ENCODE assay signal across 21 cellular contexts in genomic region chr14:90740946-90741681, GRCh38.
DNase-seq lines count a peak whose midpoint lies in the region; ATAC-seq, FAIRE-seq and TF ChIP-seq lines count a peak whose summit lies in the region.
"Had no signal": no experiment of that assay in that cellular context is flagged by ENCODE, and none has a peak within 500 bp of the region (broad histone marks: within the 10 kb centered on the region; RNA-seq: fewer than 3 reads in every experiment).

No MANE protein-coding gene starts in this region.

- CTCF ChIA-PET in H1 (lab: Charles Lee; ENCODE audit: partially characterized antibody), result interaction anchor here (0.9 kb wide), 1 partner anchor 19 kb away, joined by 3 read pairs; no protein-coding TSS in a partner anchor

- 89% methylated on average over 12 of the region's 12 CpGs; no CpG with 5 or more reads in 1 of the 2 experiments for WGBS in H1 (ENCODE audit: extremely low coverage in 1 of 2, insufficient coverage in 1 of 2, insufficient read length in 1 of 2, insufficient replicate concordance in 2 of 2, low coverage in 1 of 2, low lambda C conversion rate in 2 of 2, missing lambda C conversion rate in 1 of 2), 2 experiments

- no peak overlapping the region for H3K9ac ChIP-seq in H1 (replicated peaks in 1 of 4; ENCODE audit: extremely low read depth in 1 of 4, low read depth in 3 of 4, low read length in 3 of 4)
- H3K9ac ChIP-seq: BLaER1 treated with 17β-estradiol and CSF1 and Interleukin-3, amounts not matched to agents 10 nM and 100 nM had no signal

- no peak overlapping the region for H2BK12ac ChIP-seq in H1 (ENCODE audit: low read depth, low read length)

- no peak overlapping the region for H4K91ac ChIP-seq in H1 (replicated peaks; ENCODE audit: insufficient read length, low read length)

- no peak overlapping the region for H3K4me2 ChIP-seq in H1 (ENCODE audit: insufficient read depth in 1 of 2, low read depth in 2 of 2, low read length in 2 of 2)
- H3K4me2 ChIP-seq: BLaER1 treated with 17β-estradiol and CSF1 and Interleukin-3, amounts not matched to agents 10 nM and 100 nM had no signal

- H4K5ac ChIP-seq in H1 (ENCODE audit: insufficient read length, low read depth, low read length), result no peak overlapping the region

- no peak for TF ChIP-seq RAD21 in H1 (IDR thresholded peaks at IDR 0.05 in 1 of 2, conservative IDR thresholded peaks at IDR 0.05 in 1 of 2; ENCODE audit: low read depth in 2 of 2, low read length in 2 of 2)

- TF ChIP-seq POLR2A in H1 (IDR thresholded peaks at IDR 0.05; ENCODE audit: control extremely low read depth in 1 of 2, low read depth in 2 of 2, low read length in 2 of 2), result no peak
- no peak for TF ChIP-seq POLR2A in gastrocnemius medialis (IDR thresholded peaks at IDR 0.05)

- H3K27ac ChIP-seq in H1 (ENCODE audit: low read depth, low read length) (no peak overlapping the region), gastrocnemius medialis (peak overlapping the region; percentile 84 to 97 (median 91)), substantia nigra (ENCODE audit: low read depth, low read length, poor library complexity, severe bottlenecking) (no peak overlapping the region)
- H3K27ac ChIP-seq: BLaER1 treated with 17β-estradiol and CSF1 and Interleukin-3, amounts not matched to agents 10 nM and 100 nM; HL-60 had no signal

- no peak overlapping the region for H2BK15ac ChIP-seq in H1 (ENCODE audit: low read length)

- H3K9me3 ChIP-seq in H1 (ENCODE audit: insufficient read depth in 2 of 2, low read depth in 1 of 2, low read length in 1 of 2) (no peaks in the 10 kb centered on the region), gastrocnemius medialis (no peaks in the 10 kb centered on the region)
- H3K9me3 ChIP-seq: BLaER1 treated with 17β-estradiol and CSF1 and Interleukin-3, amounts not matched to agents 10 nM and 100 nM had no signal

- H3K4me3 Mint-ChIP-seq in nephron progenitor cell, result no peak overlapping the region
- H3K4me3 Mint-ChIP-seq: B cell; CD4-positive, CD25-positive, alpha-beta regulatory T cell; CD8-positive, alpha-beta memory T cell had no signal

- H3K56ac ChIP-seq in H1 (replicated peaks; ENCODE audit: insufficient read length, low read depth, low read length), result no peak overlapping the region

- H3K4me3 ChIP-seq in H1 (ENCODE audit: extremely low read depth in 1 of 4, insufficient read depth in 2 of 4, low read depth in 3 of 4, low read length in 4 of 4), result no peak overlapping the region
- no peak overlapping the region for H3K4me3 ChIP-seq in gastrocnemius medialis
- H3K4me3 ChIP-seq: BLaER1 treated with 17β-estradiol and CSF1 and Interleukin-3, amounts not matched to agents 10 nM and 100 nM; K562 had no signal

- in situ Hi-C loops in gastrocnemius medialis (cut with MboI; ENCODE audit: low sequenced_read_pairs in 4 of 4), result no loop called here

- H4K8ac ChIP-seq in H1 (ENCODE audit: extremely low read depth, insufficient read depth, low read length), result no peak overlapping the region

- H2AFZ ChIP-seq in H1 (ENCODE audit: low read length), result no peak overlapping the region

- H3K79me1 ChIP-seq in H1 (ENCODE audit: low read depth, low read length), result no peaks in the 10 kb centered on the region

- H3K4me1 Mint-ChIP-seq in nephron progenitor cell, result no peaks in the 10 kb centered on the region
- H3K4me1 Mint-ChIP-seq: B cell; CD4-positive, CD25-positive, alpha-beta regulatory T cell; CD8-positive, alpha-beta memory T cell had no signal

- ATAC-seq in gastrocnemius medialis (no peak), GM21360 (IDR thresholded peaks at IDR 0.05; ENCODE audit: unreplicated experiment) (no peak)
- ATAC-seq: K562 had no signal

- H2BK120ac ChIP-seq in H1 (replicated peaks; ENCODE audit: low read depth, low read length), result no peak overlapping the region

- H3K4ac ChIP-seq in H1 (replicated peaks; ENCODE audit: insufficient read length, low read depth, low read length), result peak overlapping the region; percentile 7

- peaks cover 17% of the 10 kb centered on the region for H3K36me3 Mint-ChIP-seq in nephron progenitor cell (ENCODE audit: low read depth)
- H3K36me3 Mint-ChIP-seq: CD4-positive, CD25-positive, alpha-beta regulatory T cell; CD8-positive, alpha-beta memory T cell had no signal

- no peaks in the 10 kb centered on the region for H4K20me1 ChIP-seq in H1 (replicated peaks in 1 of 2; ENCODE audit: control insufficient read depth in 1 of 2, insufficient read depth in 2 of 2, low read length in 2 of 2)
- H4K20me1 ChIP-seq: BLaER1 treated with 17β-estradiol and CSF1 and Interleukin-3, amounts not matched to agents 10 nM and 100 nM had no signal

- no peak overlapping the region for H2BK5ac ChIP-seq in H1 (ENCODE audit: low read depth, low read length)

- H3K14ac ChIP-seq in H1 (ENCODE audit: insufficient read length), result no peak overlapping the region

- DNase-seq in D341Med (ENCODE audit: low spot score), result peak; percentile 15
- DNase-seq in H1 (ENCODE audit: low read depth in 1 of 2, low spot score in 2 of 2), result peak in 1 of 2 experiments; percentile 39
- no peak for DNase-seq in nephron progenitor cell
- DNase-seq in gastrocnemius medialis, result no peak
- DNase-seq in NCI-H1436 treated with DMSO at 0.1 percent for 48 hours (lab: John Stamatoyannopoulos, UW), result no peak
- no peak for DNase-seq in activated CD4-positive, alpha-beta T cell treated with anti-CD3 and anti-CD28 coated beads, Interleukin-2, amount 50 U/mL, for 1 hour
- no peak for DNase-seq in substantia nigra (lab: John Stamatoyannopoulos, UW)
- DNase-seq: CD4-positive, CD25-positive, alpha-beta regulatory T cell; CD8-positive, alpha-beta memory T cell; COR-L47; HCEC 1CT; IMR-90 had no signal

- H3K4me1 ChIP-seq in H1 (replicated peaks in 1 of 4; ENCODE audit: control insufficient read depth in 3 of 4, insufficient read depth in 4 of 4, low read length in 3 of 4) (no peaks in the 10 kb centered on the region), gastrocnemius medialis (peaks cover 43 to 52% of the 10 kb centered on the region in 2 donors)

- peaks cover 4% of the 10 kb centered on the region for H3K27me3 Mint-ChIP-seq in nephron progenitor cell (ENCODE audit: low read depth, poor library complexity)
- H3K27me3 Mint-ChIP-seq: B cell had no signal

- H3K36me3 ChIP-seq in H1 (ENCODE audit: control insufficient read depth in 2 of 4, insufficient read depth in 4 of 4, low read length in 3 of 4), result no peaks in the 10 kb centered on the region; a peak in 1 of 8 replicates
- no peaks in the 10 kb centered on the region for H3K36me3 ChIP-seq in gastrocnemius medialis

- no peak for FAIRE-seq in H1 (lab: Jason Lieb, UNC)
- FAIRE-seq: D721Med, G401.6, GM12891, H54, K562 had no signal

- POLR2A ChIA-PET in H1 (lab: Charles Lee; ENCODE audit: partially characterized antibody), result interaction anchor here (0.6 kb wide), 1 partner anchor 486 kb away, joined by 3 read pairs; no protein-coding TSS in a partner anchor

- no peaks in the 10 kb centered on the region for H3K79me2 ChIP-seq in H1 (ENCODE audit: control insufficient read depth in 1 of 2, insufficient read depth in 2 of 2, low read length in 2 of 2)

- H3K27ac Mint-ChIP-seq in nephron progenitor cell, result peak overlapping the region; percentile 36
- H3K27ac Mint-ChIP-seq: B cell; CD4-positive, CD25-positive, alpha-beta regulatory T cell had no signal

- TF ChIP-seq CTCF in H1 (IDR thresholded peaks at IDR 0.05; ENCODE audit: control extremely low read depth in 1 of 3, insufficient read depth in 1 of 3, low read depth in 1 of 3, low read length in 3 of 3), result no peak
- TF ChIP-seq CTCF in nephron progenitor cell (IDR thresholded peaks at IDR 0.05), result no peak
- TF ChIP-seq CTCF in gastrocnemius medialis (IDR thresholded peaks at IDR 0.05 in 4 of 5, conservative IDR thresholded peaks at IDR 0.05 in 1 of 5), result no peak

- no peak overlapping the region for H3K18ac ChIP-seq in H1 (ENCODE audit: extremely low read depth, low read length)

- intact Hi-C loops in gastrocnemius medialis (cut with DNase I; ENCODE audit: low total_unique reads), result no loop called here

- H2BK20ac ChIP-seq in H1 (ENCODE audit: low read length), result no peak overlapping the region

- H2AK5ac ChIP-seq in H1 (ENCODE audit: low read depth, low read length), result 0 out of 2 replicates have a peak overlapping the region, but pooled peaks have one; percentile 65

- no peak overlapping the region for H3K23ac ChIP-seq in H1 (ENCODE audit: insufficient read length)

- H3K27me3 ChIP-seq in H1 (replicated peaks in 1 of 4; ENCODE audit: control insufficient read depth in 3 of 4, extremely low read depth in 1 of 4, insufficient read depth in 3 of 4, low read length in 3 of 4), result no peaks in the 10 kb centered on the region
- no peaks in the 10 kb centered on the region for H3K27me3 ChIP-seq in gastrocnemius medialis
- H3K27me3 ChIP-seq: BLaER1 treated with 17β-estradiol and CSF1 and Interleukin-3, amounts not matched to agents 10 nM and 100 nM had no signal

- H3K23me2 ChIP-seq in H1 (ENCODE audit: low read depth, low read length), result no peaks in the 10 kb centered on the region

- TF ChIP-seq EP300 in H1 (IDR thresholded peaks at IDR 0.05; ENCODE audit: borderline replicate concordance in 1 of 2, low read depth in 2 of 2, low read length in 2 of 2), result no peak

- no peaks in the 10 kb centered on the region for H3K9me3 Mint-ChIP-seq in nephron progenitor cell
- H3K9me3 Mint-ChIP-seq: CD8-positive, alpha-beta memory T cell had no signal

TF ChIP-seq in H1, 55 proteins besides CTCF, POLR2A, EP300 and RAD21:
- TF ChIP-seq KDM4A (IDR thresholded peaks at IDR 0.05; ENCODE audit: low read depth, low read length, severe bottlenecking), result no peak

Comparison
In these comparisons a context has a peak if more than half of its experiments do, and no peak if none do; other contexts are left out.
1. H3K27ac ChIP-seq: peak in gastrocnemius medialis (4 of 4); none in H1 (single experiment) and substantia nigra (single experiment).